Comparison of ENCODE assay signal across 27 cellular contexts in genomic region chr16:79929260-79929977, GRCh38.
A peak's percentile ranks its signal among the peaks of the same experiment; 100 is the strongest.
DNase-seq lines count a peak whose midpoint lies in the region; ATAC-seq, FAIRE-seq and TF ChIP-seq lines count a peak whose summit lies in the region.
"Had no signal": no experiment of that assay in that cellular context is flagged by ENCODE, and none has a peak within 500 bp of the region (broad histone marks: within the 10 kb centered on the region; RNA-seq: fewer than 3 reads in every experiment).

No MANE protein-coding gene starts in this region.

- H3K4me3 ChIP-seq in MG63 (no peak overlapping the region), pancreas (no peak overlapping the region), tibial nerve (no peak overlapping the region), transverse colon (no peak overlapping the region)
- H3K4me3 ChIP-seq: GM23248 had no signal

- peak; percentile 78 for FAIRE-seq in pancreas (lab: Jason Lieb, UNC)
- FAIRE-seq: GM12891, GM19239, HTR-8/SVneo had no signal

- TF ChIP-seq EP300 in tibial nerve (IDR thresholded peaks at IDR 0.05): no peak
- no peak for TF ChIP-seq EP300 in transverse colon (IDR thresholded peaks at IDR 0.05; ENCODE audit: low read depth)

- no peaks in the 10 kb centered on the region for H3K36me3 ChIP-seq in MG63
- H3K36me3 ChIP-seq in pancreas: no peaks in the 10 kb centered on the region
- no peaks in the 10 kb centered on the region for H3K36me3 ChIP-seq in tibial nerve
- H3K36me3 ChIP-seq in transverse colon: no peaks in the 10 kb centered on the region
- H3K36me3 ChIP-seq: BE2C had no signal

- ATAC-seq in pancreas (no peak), GM19467 (IDR thresholded peaks at IDR 0.05; ENCODE audit: unreplicated experiment) (no peak), GM19324 (IDR thresholded peaks at IDR 0.05; ENCODE audit: low FRiP score, unreplicated experiment) (no peak)
- ATAC-seq: PC-3 had no signal

- in situ Hi-C loops in transverse colon (cut with MboI; ENCODE audit: low pct_ligation_motif_present in 1 of 4, low pct_unique_long_range_greater_than_20kb in 1 of 4, low sequenced_read_pairs in 3 of 4): no loop called here

- H3K27ac ChIP-seq in pancreas (no peak overlapping the region), tibial nerve (peak overlapping the region; percentile 23 to 65 (median 41)), transverse colon (peak overlapping the region in 2 of 4 donors; percentile 16 to 58)
- H3K27ac ChIP-seq: 22Rv1, GM23248 had no signal

- H3K4me1 ChIP-seq in pancreas (no peaks in the 10 kb centered on the region), tibial nerve (peaks cover 0 to 20% (median 0%) of the 10 kb centered on the region in 4 donors), transverse colon (peaks cover 0 to 5% (median 2%) of the 10 kb centered on the region in 4 donors)
- H3K4me1 ChIP-seq: BE2C had no signal

- no peak for TF ChIP-seq POLR2A in tibial nerve (IDR thresholded peaks at IDR 0.05)
- no peak for TF ChIP-seq POLR2A in transverse colon (IDR thresholded peaks at IDR 0.05)

- 15 to 24% methylated on average over 2 of the region's 2 CpGs for WGBS in pancreas, 2 donors
- 10 to 27% methylated on average over 2 of the region's 2 CpGs for WGBS in tibial nerve, 2 donors
- WGBS in transverse colon (ENCODE audit: low coverage in 1 of 2), 2 donors: 33 to 49% methylated on average over 2 of the region's 2 CpGs

- H3K27me3 ChIP-seq in MG63 (no peaks in the 10 kb centered on the region), pancreas (no peaks in the 10 kb centered on the region), tibial nerve (no peaks in the 10 kb centered on the region), transverse colon (no peaks in the 10 kb centered on the region)
- H3K27me3 ChIP-seq: BE2C had no signal

- DNase-seq in MG63: peak; percentile 1
- peak; percentile 11 for DNase-seq in fibroblast of peridontal ligament (ENCODE audit: extremely low read depth)
- no peak for DNase-seq in pancreas
- DNase-seq in tibial nerve (ENCODE audit: low spot score in 2 of 2): no peak
- no peak for DNase-seq in transverse colon
- no peak for DNase-seq in stimulated activated CD4-positive, alpha-beta T cell treated with anti-CD3 and anti-CD28 coated beads, Interleukin-2, amount 100 ng/mL, for 48 hours
- DNase-seq: ACHN; BE2C; CD8-positive, alpha-beta memory T cell; DMS79 treated with DMSO at 0.1 percent for 48 hours; GF-D8; GM23248; H7; KBM-7; MM.1S; NCI-H1694; NCI-H2029 treated with DMSO at 0.1 percent for 48 hours; NCI-H446 treated with DMSO at 0.1 percent for 48 hours; NCI-H82; NK-92 treated with Interleukin-12 subunit alpha and Interleukin-12 subunit beta, amount 100 ng/mL, for 24 hours; PC-3 had no signal

- intact Hi-C loops in pancreas (cut with DNase I): no loop called here
- intact Hi-C loops in transverse colon (cut with DNase I; ENCODE audit: low total_unique reads): no loop called here

- H3K9me3 ChIP-seq in MG63: no peaks in the 10 kb centered on the region
- H3K9me3 ChIP-seq in pancreas: no peaks in the 10 kb centered on the region
- no peaks in the 10 kb centered on the region for H3K9me3 ChIP-seq in tibial nerve
- H3K9me3 ChIP-seq in transverse colon: no peaks in the 10 kb centered on the region
- H3K9me3 ChIP-seq: BE2C had no signal

- TF ChIP-seq CTCF in pancreas (IDR thresholded peaks at IDR 0.05) (no peak), tibial nerve (IDR thresholded peaks at IDR 0.05) (no peak), transverse colon (IDR thresholded peaks at IDR 0.05) (no peak)

Comparison
In these comparisons a context has a peak if more than half of its experiments do, and no peak if none do; other contexts are left out.
1. DNase-seq: peak in MG63 (single experiment) and fibroblast of peridontal ligament (single experiment); none in pancreas (0 of 6), tibial nerve (0 of 2), transverse colon (single experiment) and stimulated activated CD4-positive, alpha-beta T cell treated with anti-CD3 and anti-CD28 coated beads, Interleukin-2, amount 100 ng/mL, for 48 hours (0 of 2).
2. H3K27ac ChIP-seq: peak in tibial nerve (4 of 4); none in pancreas (0 of 4).